In the genomic region with DNA sequence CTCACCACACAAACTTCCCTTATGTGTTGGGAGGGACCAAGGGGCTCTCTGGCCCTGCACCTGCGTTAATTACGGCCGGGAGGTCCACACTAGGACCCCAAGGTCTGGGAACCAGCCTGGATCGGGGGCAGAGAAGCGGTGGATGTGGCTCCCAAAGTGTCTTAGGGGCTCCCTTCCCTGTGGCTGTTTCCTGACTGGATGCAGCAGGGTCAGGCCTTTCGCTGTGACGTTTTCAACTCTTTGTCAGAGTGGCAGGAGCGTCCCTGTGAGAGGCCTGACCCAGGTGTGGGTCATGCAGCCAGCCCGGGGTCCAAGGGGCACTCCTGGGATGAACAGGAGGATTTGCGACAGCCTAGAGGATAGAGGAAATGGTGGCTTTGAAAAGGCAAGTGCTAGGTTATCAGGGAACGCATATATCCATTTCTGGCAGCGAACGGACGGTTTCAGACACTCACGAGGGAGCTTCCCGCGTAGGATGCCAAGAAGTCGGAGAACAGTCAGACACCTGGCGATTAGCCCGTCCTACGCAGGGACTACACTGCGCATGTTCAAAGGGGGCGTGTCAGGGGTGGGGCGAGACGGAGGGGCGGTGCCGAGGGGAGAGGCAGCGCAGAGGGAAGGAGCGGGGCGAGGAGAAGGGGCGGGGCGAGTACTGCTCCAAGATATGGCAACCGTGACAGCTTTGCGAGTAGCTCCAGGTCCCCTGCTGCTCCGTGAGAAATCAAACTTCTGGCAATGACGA, we compare ENCODE assay signal across 15 cellular contexts. TPM values are rescaled to one million over a fixed set of nuclear protein-coding genes. Genes with fewer than 3 reads are reported as not detected.
DNase-seq lines count a peak whose midpoint lies in the region; ATAC-seq and TF ChIP-seq lines count a peak whose summit lies in the region.
"Had no signal": no experiment of that assay in that cellular context is flagged by ENCODE, and none has a peak within 500 bp of the region (broad histone marks: within the 10 kb centered on the region; RNA-seq: fewer than 3 reads in every experiment).

No MANE protein-coding gene starts in this region.

- no peak for TF ChIP-seq CTCF in gastrocnemius medialis (IDR thresholded peaks at IDR 0.05 in 4 of 5, conservative IDR thresholded peaks at IDR 0.05 in 1 of 5)
- no peak for TF ChIP-seq CTCF in GM13976 (IDR thresholded peaks at IDR 0.05; ENCODE audit: borderline replicate concordance, control extremely low read depth, extremely low read depth, insufficient read depth, missing control alignments)

- H3K27me3 ChIP-seq in gastrocnemius medialis = no peaks in the 10 kb centered on the region

- DNase-seq in NCI-H1105 (lab: John Stamatoyannopoulos, UW) = peak; percentile 49
- DNase-seq in T1000 (lab: John Stamatoyannopoulos, UW) = peak; percentile 47
- peak; percentile 17 to 44 for DNase-seq in left colon
- DNase-seq in gastrocnemius medialis = peak in 1 of 2 donors; percentile 33
- no peak for DNase-seq in cerebellar nuclear complex (lab: John Stamatoyannopoulos, UW)
- no peak for DNase-seq in activated CD4-positive, alpha-beta T cell treated with anti-CD3 and anti-CD28 coated beads for 48 hours
- DNase-seq in GM13976 (ENCODE audit: low spot score) = no peak
- DNase-seq: activated CD4-positive, alpha-beta T cell treated with anti-CD3 and anti-CD28 coated beads, Interleukin-2, amount 50 U/mL, for 4 hours; activated effector memory CD4-positive, alpha-beta T cell treated with anti-CD3 and anti-CD28 coated beads, Interleukin-2, amount 50 U/mL, for 16 hours; glutamatergic neuron; NCI-H187; stimulated activated CD4-positive, alpha-beta T cell treated with anti-CD3 and anti-CD28 coated beads, Interleukin-2, amount 100 ng/mL, for 48 hours; T-helper 2 cell had no signal

- no peak for TF ChIP-seq POLR2A in gastrocnemius medialis (IDR thresholded peaks at IDR 0.05)

- H3K9me3 ChIP-seq in gastrocnemius medialis = no peaks in the 10 kb centered on the region

- H3K4me3 ChIP-seq in gastrocnemius medialis = peak overlapping the region in 1 of 4 donors; percentile 37

- no peaks in the 10 kb centered on the region for H3K36me3 ChIP-seq in gastrocnemius medialis

- intact Hi-C loops in left colon (cut with DNase I, micrococcal nuclease) (no loop called here), gastrocnemius medialis (cut with DNase I; ENCODE audit: low total_unique reads) (no loop called here)

- ATAC-seq in left colon = peak; percentile 58
- peak; percentile 50 to 80 for ATAC-seq in gastrocnemius medialis
- no peak for ATAC-seq in GM18858 (IDR thresholded peaks at IDR 0.05; ENCODE audit: unreplicated experiment)
- ATAC-seq: stimulated activated memory B cell treated with anti-CD40 and anti-IgM and Interleukin-4, amounts not matched to agents 10 μg/mL and 1 μg/mL and 100 μg/mL, for 72 hours had no signal

- no peaks in the 10 kb centered on the region for H3K4me1 ChIP-seq in gastrocnemius medialis

- peak overlapping the region in 3 of 4 donors; percentile 18 to 55 (median 33) for H3K27ac ChIP-seq in gastrocnemius medialis

- in situ Hi-C loops in gastrocnemius medialis (cut with MboI; ENCODE audit: low sequenced_read_pairs in 4 of 4) (no loop called here), GM13976 (cut with MboI; ENCODE audit: low sequenced_read_pairs, unreplicated experiment) (no loop called here)

RNA-seq across cellular contexts. Expression of a gene that starts 46.2 kb away (rescaled TPM):
- not detected for total RNA-seq in left colon
- total RNA-seq in gastrocnemius medialis = not detected

Comparison
In these comparisons a context has a peak if more than half of its experiments do, and no peak if none do; other contexts are left out.
1. DNase-seq: peak in NCI-H1105 (single experiment), T1000 (single experiment) and left colon (2 of 2); none in cerebellar nuclear complex (0 of 2), activated CD4-positive, alpha-beta T cell treated with anti-CD3 and anti-CD28 coated beads for 48 hours (single experiment) and GM13976 (single experiment).